ENCODE assay signal across 1 cellular context in genomic region chr19:13961826-13962737, GRCh38.
TF ChIP-seq lines count a peak whose summit lies in the region.

No MANE protein-coding gene starts in this region.

TF ChIP-seq in SK-N-SH, 30 proteins besides CTCF, POLR2A, EP300 and RAD21 (continued from another document):
- no peak for TF ChIP-seq RXRA (IDR thresholded peaks at IDR 0.05; ENCODE audit: borderline replicate concordance, low read depth)
- TF ChIP-seq ELF1 (IDR thresholded peaks at IDR 0.05): no peak
TF ChIP-seq in SK-N-SH: peak in this region for 0.
